ENCODE assay signal across 8 cellular contexts in the genomic region with DNA sequence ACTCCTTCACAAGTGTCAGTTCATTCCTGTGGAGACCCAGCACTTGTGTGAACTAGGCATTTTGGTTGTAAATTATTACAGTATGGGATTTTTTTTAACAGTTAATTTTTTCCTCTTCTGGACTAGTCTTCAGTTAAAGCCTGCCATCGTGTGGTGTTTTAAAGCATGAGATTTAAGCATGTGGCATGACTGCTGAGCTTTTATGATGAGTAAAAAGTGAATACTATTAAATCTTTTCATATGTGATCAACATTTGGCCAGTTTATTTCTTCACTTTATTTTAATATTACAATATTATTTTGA. TPM values are rescaled to one million over a fixed set of nuclear protein-coding genes. Genes with fewer than 3 reads are reported as not detected.
A peak's percentile ranks its signal among the peaks of the same experiment; 100 is the strongest.
DNase-seq lines count a peak whose midpoint lies in the region; ATAC-seq and TF ChIP-seq lines count a peak whose summit lies in the region.

No MANE protein-coding gene starts in this region.

- H3K27ac ChIP-seq in 22Rv1 (no peak overlapping the region), tibial nerve (no peak overlapping the region), sigmoid colon (no peak overlapping the region)

- intact Hi-C loops in sigmoid colon (cut with DNase I), result no loop called here

- H3K9me3 ChIP-seq in Loucy (ENCODE audit: insufficient read depth, low read depth, low read length) (no peaks in the 10 kb centered on the region), tibial nerve (no peaks in the 10 kb centered on the region), sigmoid colon (no peaks in the 10 kb centered on the region)

- H3K4me1 ChIP-seq in Loucy (ENCODE audit: insufficient read depth, low read length, poor library complexity, severe bottlenecking), result peaks cover 8% of the 10 kb centered on the region
- H3K4me1 ChIP-seq in tibial nerve, result peaks cover 0 to 13% (median 0%) of the 10 kb centered on the region in 4 donors
- H3K4me1 ChIP-seq in sigmoid colon, result no peaks in the 10 kb centered on the region

- H3K4me3 ChIP-seq in Loucy (ENCODE audit: low read length, poor library complexity, severe bottlenecking), result no peak overlapping the region
- H3K4me3 ChIP-seq in tibial nerve, result no peak overlapping the region
- H3K4me3 ChIP-seq in sigmoid colon, result no peak overlapping the region

- no peaks in the 10 kb centered on the region for H3F3A ChIP-seq in Loucy (ENCODE audit: low read depth)

- H4K20me1 ChIP-seq in Loucy (ENCODE audit: insufficient read depth, low read length, poor library complexity, severe bottlenecking), result peaks cover 67% of the 10 kb centered on the region

- H3K4me3 Mint-ChIP-seq in effector memory CD8-positive, alpha-beta T cell, result no peak overlapping the region

- peaks cover 21% of the 10 kb centered on the region for H3K36me3 Mint-ChIP-seq in effector memory CD8-positive, alpha-beta T cell (ENCODE audit: insufficient read depth)

- H3K27ac Mint-ChIP-seq in effector memory CD8-positive, alpha-beta T cell, result no peak overlapping the region

- no peaks in the 10 kb centered on the region for H3K9me3 Mint-ChIP-seq in effector memory CD8-positive, alpha-beta T cell

- 3 to 7% methylated on average over 1 of the region's 1 CpG for WGBS in tibial nerve, 2 donors
- 18 to 23% methylated on average over 1 of the region's 1 CpG for WGBS in sigmoid colon, 2 donors

- peaks cover 96% of the 10 kb centered on the region for H3K79me2 ChIP-seq in Loucy (ENCODE audit: insufficient read depth, low read length)

- peak; percentile 15 for DNase-seq in GM10266 (ENCODE audit: extremely low spot score)
- peak in 2 of 3 experiments; percentile 13 to 18 for DNase-seq in effector memory CD8-positive, alpha-beta T cell
- DNase-seq in tibial nerve (ENCODE audit: low spot score in 2 of 2), result peak in 1 of 2 donors; percentile 13
- DNase-seq in sigmoid colon, result no peak
- DNase-seq in 8988T, result no peak

- TF ChIP-seq CTCF in 22Rv1 (IDR thresholded peaks at IDR 0.05) (peak; percentile 45; the same call in 1 of the 2 replicates), GM10266 (IDR thresholded peaks at IDR 0.05; ENCODE audit: control insufficient read depth, insufficient read depth, low read depth, missing control alignments) (peak; percentile 58), Loucy (conservative IDR thresholded peaks at IDR 0.05; ENCODE audit: low read length) (peak; percentile 40), tibial nerve (IDR thresholded peaks at IDR 0.05) (peak in 3 of 5 experiments; percentile 24 to 30 (median 27)), sigmoid colon (IDR thresholded peaks at IDR 0.05) (no peak)

- peaks cover 9 to 12% of the 10 kb centered on the region in 2 donors for H3K4me1 Mint-ChIP-seq in effector memory CD8-positive, alpha-beta T cell (ENCODE audit: low read depth in 2 of 2)

- H3K9ac ChIP-seq in Loucy (ENCODE audit: low read depth, low read length, poor library complexity, severe bottlenecking), result no peak overlapping the region

- no peaks in the 10 kb centered on the region for H3K9me2 ChIP-seq in Loucy (replicated peaks; ENCODE audit: low read depth, low read length)

- H3K4me2 ChIP-seq in Loucy (ENCODE audit: low read depth, low read length, poor library complexity, severe bottlenecking), result peak overlapping the region; percentile 13

- no peak overlapping the region for H2AFZ ChIP-seq in Loucy (ENCODE audit: low read length)

- TF ChIP-seq POLR2A in tibial nerve (IDR thresholded peaks at IDR 0.05) (no peak), sigmoid colon (IDR thresholded peaks at IDR 0.05) (no peak)

- H3K27me3 Mint-ChIP-seq in effector memory CD8-positive, alpha-beta T cell, result no peaks in the 10 kb centered on the region

- H3K27me3 ChIP-seq in Loucy (ENCODE audit: insufficient read depth, low read length, poor library complexity, severe bottlenecking) (no peaks in the 10 kb centered on the region), tibial nerve (no peaks in the 10 kb centered on the region), sigmoid colon (no peaks in the 10 kb centered on the region)

- ATAC-seq in effector memory CD8-positive, alpha-beta T cell (replicated peaks), result peak; percentile 63
- no peak for ATAC-seq in GM21360 (IDR thresholded peaks at IDR 0.05; ENCODE audit: unreplicated experiment)

- TF ChIP-seq EP300 in tibial nerve (IDR thresholded peaks at IDR 0.05) (no peak), sigmoid colon (IDR thresholded peaks at IDR 0.05) (no peak)

- H3K36me3 ChIP-seq in Loucy (ENCODE audit: insufficient read depth, low read length) (peaks cover 29% of the 10 kb centered on the region; the same call in 1 of the 2 replicates), tibial nerve (peaks cover 0 to 4% (median 0%) of the 10 kb centered on the region in 3 donors), sigmoid colon (no peaks in the 10 kb centered on the region)

RNA-seq across cellular contexts. Expression of a gene that starts 25.0 kb away (rescaled TPM):
- total RNA-seq in tibial nerve, result 10 to 100 TPM in 3 of 4 donors, 1 to 10 TPM in 1; 5.2 to 18.9 (median 12.0) TPM
- total RNA-seq in sigmoid colon, result 10 to 100 TPM in 1 of 4 donors, 1 to 10 TPM in 3; 1.5 to 14.8 (median 5.8) TPM
- 10 to 100 TPM in 2 of 3 donors, 1 to 10 TPM in 1; 9.0 to 53.5 (median 15.0) TPM for polyA plus RNA-seq in sigmoid colon

Comparison
In these comparisons a context has a peak if more than half of its experiments do, and no peak if none do; other contexts are left out.
1. CTCF ChIP-seq: peak in 22Rv1 (single experiment), GM10266 (single experiment), Loucy (single experiment) and tibial nerve (3 of 5); none in sigmoid colon (0 of 4).
2. DNase-seq: peak in GM10266 (single experiment) and effector memory CD8-positive, alpha-beta T cell (2 of 3); none in sigmoid colon (single experiment) and 8988T (single experiment).